ENCODE assay signal across 8 cellular contexts in genomic region chr17:75045946-75046582, GRCh38. TPM values are rescaled to one million over a fixed set of nuclear protein-coding genes. Genes with fewer than 3 reads are reported as not detected.
DNase-seq lines count a peak whose midpoint lies in the region; ATAC-seq and TF ChIP-seq lines count a peak whose summit lies in the region.
"Not testable (repeated sequence)": the region's sequence is repeated elsewhere in the genome, so short reads cannot be mapped to it uniquely, and the experiment has no call there.

No MANE protein-coding gene starts in this region.

- TF ChIP-seq CTCF in BJ (IDR thresholded peaks at IDR 0.05; ENCODE audit: insufficient read depth, low read depth, low read length); OCI-LY7 (conservative IDR thresholded peaks at IDR 0.05; ENCODE audit: low read length): not testable (repeated sequence)

- H3K27ac ChIP-seq in OCI-LY7 (ENCODE audit: low read depth, low read length, poor library complexity, severe bottlenecking) = peak overlapping the region; percentile 43

- peak; percentile 20 for ATAC-seq in GM19467 (IDR thresholded peaks at IDR 0.05; ENCODE audit: unreplicated experiment)
- ATAC-seq in HG03439 (IDR thresholded peaks at IDR 0.05; ENCODE audit: unreplicated experiment) = peak; percentile 29
- peak; percentile 28 for ATAC-seq in activated T-helper 17 cell treated with anti-CD3 and anti-CD28 coated beads, Interleukin-2, amount 50 U/mL, for 72 hours (replicated peaks)

- DNase-seq in BJ (ENCODE audit: low read depth) (peak; percentile 24), OCI-LY7 (ENCODE audit: low spot score) (peak; percentile 64), erythroblast (lab: John Stamatoyannopoulos, UW) (peak; percentile 82 to 85), lung microvascular endothelial cell (ENCODE audit: low read depth in 2 of 2) (peak; percentile 65 to 66)
- DNase-seq in stimulated activated CD4-positive, alpha-beta T cell treated with anti-CD3 and anti-CD28 coated beads, Interleukin-2, amount 100 ng/mL, for 24 hours = peak; percentile 61 to 64

- peaks cover 23% of the 10 kb centered on the region for H3K79me2 ChIP-seq in OCI-LY7 (ENCODE audit: insufficient read depth, low read depth, low read length)

- not testable (repeated sequence) for TF ChIP-seq POLR2A in erythroblast (IDR thresholded peaks at IDR 0.05; ENCODE audit: low read length)

- BruUV-seq in OCI-LY7 (replicated peaks; lab: Mats Ljungman, UMichigan) = TSS peak; percentile 72

- peak overlapping the region; percentile 92 for H3K4me3 Mint-ChIP-seq in activated T-helper 17 cell treated with anti-CD3 and anti-CD28 coated beads, Interleukin-2, amount 50 U/mL, for 72 hours

- H3K36me3 ChIP-seq in BJ (ENCODE audit: control insufficient read depth, insufficient read depth, low read length) = not testable (repeated sequence)
- peaks cover 33% of the 10 kb centered on the region for H3K36me3 ChIP-seq in OCI-LY7 (ENCODE audit: insufficient read depth, low read length)

- peak overlapping the region; percentile 96 for H3K27ac Mint-ChIP-seq in activated T-helper 17 cell treated with anti-CD3 and anti-CD28 coated beads, Interleukin-2, amount 50 U/mL, for 72 hours

- peak overlapping the region; percentile 81 for H3K4me2 ChIP-seq in OCI-LY7 (ENCODE audit: low read length)

- POLR2A ChIA-PET in BJ (lab: Charles Lee) = not testable (repeated sequence)
- POLR2A ChIA-PET in OCI-LY7 (lab: Charles Lee) = interaction anchor here (1.1 to 3.6 kb wide), 2 partner anchors 34 kb away, joined by 3 to 27 read pairs; partner anchors contain the start of gene MRPL58

- not testable (repeated sequence) for H3K27me3 Mint-ChIP-seq in activated T-helper 17 cell treated with anti-CD3 and anti-CD28 coated beads, Interleukin-2, amount 50 U/mL, for 72 hours

- peaks cover 14% of the 10 kb centered on the region for H3K4me1 ChIP-seq in OCI-LY7 (ENCODE audit: insufficient read depth, low read length, poor library complexity, severe bottlenecking)

- H3K4me3 ChIP-seq in BJ (ENCODE audit: low read depth, low read length) = peak overlapping the region; percentile 100
- peak overlapping the region; percentile 75 for H3K4me3 ChIP-seq in OCI-LY7 (ENCODE audit: low read depth, low read length, poor library complexity, severe bottlenecking)

- not testable (repeated sequence) for H3K9me2 ChIP-seq in OCI-LY7 (ENCODE audit: insufficient read depth, low read length)

- peaks cover 16% of the 10 kb centered on the region for H3K4me1 Mint-ChIP-seq in activated T-helper 17 cell treated with anti-CD3 and anti-CD28 coated beads, Interleukin-2, amount 50 U/mL, for 72 hours

- not testable (repeated sequence) for H3K9me3 ChIP-seq in OCI-LY7 (ENCODE audit: low read length)

- CTCF ChIA-PET in BJ (lab: Yijun Ruan, JAX) = interaction anchor here (0.6 to 2.2 kb wide), 4 partner anchors 11 to 88 kb away, joined by 3 to 8 read pairs (median 5); no protein-coding TSS in a partner anchor
- CTCF ChIA-PET in OCI-LY7 (lab: Charles Lee; ENCODE audit: unreplicated experiment) = not testable (repeated sequence)

- peak overlapping the region; percentile 24 for H2AFZ ChIP-seq in OCI-LY7 (ENCODE audit: low read length)

- not testable (repeated sequence) for H4K20me1 ChIP-seq in OCI-LY7 (ENCODE audit: insufficient read depth, low read length)

- H3K27me3 ChIP-seq in BJ (ENCODE audit: control insufficient read depth, insufficient read depth, low read length) = not testable (repeated sequence)

- peaks cover 48% of the 10 kb centered on the region for H3K36me3 Mint-ChIP-seq in activated T-helper 17 cell treated with anti-CD3 and anti-CD28 coated beads, Interleukin-2, amount 50 U/mL, for 72 hours (ENCODE audit: low read depth)

- intact Hi-C loops in OCI-LY7 (cut with micrococcal nuclease; ENCODE audit: unreplicated experiment) = loop anchor here (2.0 to 10.0 kb wide), 3 partner anchors 85 to 369 kb away; partner anchors contain the start of gene SUMO2

- not testable (repeated sequence) for H3K9me3 Mint-ChIP-seq in activated T-helper 17 cell treated with anti-CD3 and anti-CD28 coated beads, Interleukin-2, amount 50 U/mL, for 72 hours

RNA-seq across cellular contexts. Expression of gene ATP5PD, which starts 0.7 kb away (rescaled TPM):
- polyA plus RNA-seq in BJ (2011; rRNA removed) = 160 and 304 TPM in 2 replicates
- polyA minus RNA-seq in BJ (2011; rRNA and poly(A)+ RNA removed) = 71.0 and 110 TPM in 2 replicates
- 293 and 301 TPM in 2 replicates for total RNA-seq in OCI-LY7 (2014; rRNA removed; shearing (Covaris generic))
- 314 and 317 TPM in 2 replicates for total RNA-seq in OCI-LY7 (2022)
- 100 to 1,000 TPM; 164 to 216 TPM for total RNA-seq in activated T-helper 17 cell treated with anti-CD3 and anti-CD28 coated beads, Interleukin-2, amount 50 U/mL, for 72 hours
- 156 and 219 TPM in 2 replicates for total RNA-seq in lung microvascular endothelial cell

RNA-seq across cellular contexts. Expression of gene KCTD2, which starts 1.0 kb away (rescaled TPM):
- polyA plus RNA-seq in BJ (2011; rRNA removed) = 23.5 and 28.0 TPM in 2 replicates
- polyA minus RNA-seq in BJ (2011; rRNA and poly(A)+ RNA removed) = 11.1 and 17.3 TPM in 2 replicates
- 26.0 and 29.8 TPM in 2 replicates for total RNA-seq in OCI-LY7 (2014; rRNA removed; shearing (Covaris generic))
- total RNA-seq in OCI-LY7 (2022) (21.0 and 26.3 TPM in 2 replicates), lung microvascular endothelial cell (9.2 and 11.9 TPM in 2 replicates)
- total RNA-seq in activated T-helper 17 cell treated with anti-CD3 and anti-CD28 coated beads, Interleukin-2, amount 50 U/mL, for 72 hours = 10 to 100 TPM; 21.3 to 22.1 TPM

RNA-seq across cellular contexts. Expression of gene MRPL58, which starts 33.6 kb away (rescaled TPM):
- 44.2 and 50.8 TPM in 2 replicates for polyA plus RNA-seq in BJ (2011; rRNA removed)
- polyA minus RNA-seq in BJ (2011; rRNA and poly(A)+ RNA removed) = 10.0 and 14.7 TPM in 2 replicates
- total RNA-seq in OCI-LY7 (2014; rRNA removed; shearing (Covaris generic)) = 79.8 and 84.2 TPM in 2 replicates
- total RNA-seq in OCI-LY7 (2022) (70.7 and 75.3 TPM in 2 replicates), lung microvascular endothelial cell (17.9 and 19.4 TPM in 2 replicates)
- 10 to 100 TPM; 25.4 to 48.2 TPM for total RNA-seq in activated T-helper 17 cell treated with anti-CD3 and anti-CD28 coated beads, Interleukin-2, amount 50 U/mL, for 72 hours

RNA-seq across cellular contexts. Expression of gene SLC16A5, which starts 41.7 kb away (rescaled TPM):
- 8.7 and 18.3 TPM in 2 replicates for polyA plus RNA-seq in BJ (2011; rRNA removed)
- polyA minus RNA-seq in BJ (2011; rRNA and poly(A)+ RNA removed) = 12.5 and 12.8 TPM in 2 replicates
- not detected in 2 replicates for total RNA-seq in OCI-LY7 (2014; rRNA removed; shearing (Covaris generic))
- not detected in 2 replicates for total RNA-seq in OCI-LY7 (2022)
- 10 to 100 TPM in 1 of 2 donors, 1 to 10 TPM in 1; 5.4 to 14.6 TPM for total RNA-seq in activated T-helper 17 cell treated with anti-CD3 and anti-CD28 coated beads, Interleukin-2, amount 50 U/mL, for 72 hours
- total RNA-seq in lung microvascular endothelial cell = 2.0 and 3.9 TPM in 2 replicates

RNA-seq across cellular contexts. Expression of gene CDR2L, which starts 58.6 kb away (rescaled TPM):
- 12.5 and 19.6 TPM in 2 replicates for polyA plus RNA-seq in BJ (2011; rRNA removed)
- polyA minus RNA-seq in BJ (2011; rRNA and poly(A)+ RNA removed) = 10.6 and 13.5 TPM in 2 replicates
- total RNA-seq in OCI-LY7 (2014; rRNA removed; shearing (Covaris generic)) = 0.10 and 0.79 TPM in 2 replicates
- 0.49 and 0.74 TPM in 2 replicates for total RNA-seq in OCI-LY7 (2022)
- total RNA-seq in activated T-helper 17 cell treated with anti-CD3 and anti-CD28 coated beads, Interleukin-2, amount 50 U/mL, for 72 hours = 1 to 10 TPM in 1 of 2 donors, under 1 TPM in 1; 0.56 to 1.2 TPM
- total RNA-seq in lung microvascular endothelial cell = 5.0 and 5.7 TPM in 2 replicates

Comparison
In these comparisons a context has a peak if more than half of its experiments do, and no peak if none do; other contexts are left out.
1. Peak in every context shown above with its lines: DNase-seq, ATAC-seq, H3K4me3 ChIP-seq and H3K27ac ChIP-seq.
2. DNase-seq: peak in every context shown above with its lines; median percentile 84 in erythroblast; 66 in lung microvascular endothelial cell; 64 in OCI-LY7; 62 in stimulated activated CD4-positive, alpha-beta T cell treated with anti-CD3 and anti-CD28 coated beads, Interleukin-2, amount 100 ng/mL, for 24 hours; 24 in BJ.